ENCODE assay signal across 7 cellular contexts in genomic region chr16:56047307-56048234, GRCh38.
"Had no signal": no experiment of that assay in that cellular context is flagged by ENCODE, and none has a peak within 500 bp of the region (broad histone marks: within the 10 kb centered on the region; RNA-seq: fewer than 3 reads in every experiment).

No MANE protein-coding gene starts in this region.

- H3K4me3 ChIP-seq: psoas muscle had no signal

- H3K9me3 ChIP-seq: psoas muscle had no signal

- ATAC-seq: psoas muscle had no signal

- H3K27ac ChIP-seq: psoas muscle had no signal

- H3K4me1 ChIP-seq: psoas muscle had no signal

- DNase-seq: activated CD4-positive, alpha-beta T cell treated with anti-CD3 and anti-CD28 coated beads, Interleukin-2, amount 50 U/mL, for 1 hour; cortex of kidney; endodermal cell; erythroblast; immature natural killer cell; psoas muscle; stimulated activated CD4-positive, alpha-beta T cell treated with anti-CD3 and anti-CD28 coated beads, Interleukin-4, amount 100 ng/mL, for 24 hours had no signal
